Comparison of ENCODE assay signal across 17 cellular contexts in genomic region chr14:92555440-92556111, GRCh38. TPM values are rescaled to one million over a fixed set of nuclear protein-coding genes. Genes with fewer than 3 reads are reported as not detected.
A peak's percentile ranks its signal among the peaks of the same experiment; 100 is the strongest.
DNase-seq lines count a peak whose midpoint lies in the region; ATAC-seq and TF ChIP-seq lines count a peak whose summit lies in the region.
"Had no signal": no experiment of that assay in that cellular context is flagged by ENCODE, and none has a peak within 500 bp of the region (broad histone marks: within the 10 kb centered on the region; RNA-seq: fewer than 3 reads in every experiment).

No MANE protein-coding gene starts in this region.

- CTCF ChIA-PET in activated CD8-positive, alpha-beta T cell treated with anti-CD3 and anti-CD28 coated beads for 36 hours (lab: Charles Lee) = interaction anchor here (0.9 to 2.6 kb wide), 6 partner anchors 30 to 449 kb away, joined by 3 to 8 read pairs (median 4); partner anchors contain the start of gene ATXN3

- POLR2A ChIA-PET in activated CD8-positive, alpha-beta T cell treated with anti-CD3 and anti-CD28 coated beads for 36 hours (lab: Charles Lee) = interaction anchor here (0.7 to 2.1 kb wide), 10 partner anchors 10 to 103 kb away, joined by 3 to 10 read pairs (median 4); no protein-coding TSS in a partner anchor
- POLR2A ChIA-PET in naive thymus-derived CD8-positive, alpha-beta T cell (lab: Charles Lee) = interaction anchor here (0.5 to 3.8 kb wide), 15 partner anchors 9 to 434 kb away, joined by 3 to 24 read pairs (median 4); partner anchors contain the start of genes CPSF2, NDUFB1 and RIN3

- H3K27ac Mint-ChIP-seq in activated CD8-positive, alpha-beta T cell treated with anti-CD3 and anti-CD28 coated beads for 36 hours = peak overlapping the region; percentile 95
- peak overlapping the region; percentile 63 to 92 (median 84) for H3K27ac Mint-ChIP-seq in naive thymus-derived CD8-positive, alpha-beta T cell
- H3K27ac Mint-ChIP-seq: T-helper 2 cell treated with Interferon-gamma antibody and Interleukin-4, amounts not matched to agents 5 μg/mL and 100 μg/mL, for 36 hours; WTC11 had no signal

- peaks cover 56% of the 10 kb centered on the region for H3K36me3 Mint-ChIP-seq in activated CD8-positive, alpha-beta T cell treated with anti-CD3 and anti-CD28 coated beads for 36 hours (ENCODE audit: low read depth)
- peaks cover 0 to 10% (median 6%) of the 10 kb centered on the region in 3 donors for H3K36me3 Mint-ChIP-seq in naive thymus-derived CD8-positive, alpha-beta T cell
- H3K36me3 Mint-ChIP-seq: WTC11 had no signal

- DNase-seq in DMS53 (lab: John Stamatoyannopoulos, UW) (peak; percentile 69), DMS53 treated with DMSO at 0.1 percent for 48 hours (lab: John Stamatoyannopoulos, UW; ENCODE audit: unreplicated experiment) (no peak), GDM1 (lab: John Stamatoyannopoulos, UW) (peak; percentile 15), NCI-H510A (lab: John Stamatoyannopoulos, UW) (no peak)
- DNase-seq in activated CD8-positive, alpha-beta T cell treated with anti-CD3 and anti-CD28 coated beads for 36 hours = no peak
- no peak for DNase-seq in naive thymus-derived CD8-positive, alpha-beta T cell
- DNase-seq: cortex of kidney; left ventricle myocardium inferior; NCI-H146; NCI-H226; SK-N-SH; stimulated activated CD4-positive, alpha-beta T cell treated with anti-CD3 and anti-CD28 coated beads, Interleukin-4, amount 100 ng/mL, for 4 hours; uterus had no signal

- no peaks in the 10 kb centered on the region for H3K9me3 Mint-ChIP-seq in activated CD8-positive, alpha-beta T cell treated with anti-CD3 and anti-CD28 coated beads for 36 hours
- no peaks in the 10 kb centered on the region for H3K9me3 Mint-ChIP-seq in naive thymus-derived CD8-positive, alpha-beta T cell
- H3K9me3 Mint-ChIP-seq: T-helper 2 cell treated with Interferon-gamma antibody and Interleukin-4, amounts not matched to agents 5 μg/mL and 100 μg/mL, for 36 hours; WTC11 had no signal

- intact Hi-C loops in activated CD8-positive, alpha-beta T cell treated with anti-CD3 and anti-CD28 coated beads for 36 hours (cut with micrococcal nuclease) = loop anchor here (2.0 to 5.0 kb wide), 2 partner anchors 31 to 122 kb away; no protein-coding TSS in a partner anchor

- no peak for TF ChIP-seq CTCF in activated CD8-positive, alpha-beta T cell treated with anti-CD3 and anti-CD28 coated beads for 36 hours (IDR thresholded peaks at IDR 0.05)

- H3K4me1 Mint-ChIP-seq in activated CD8-positive, alpha-beta T cell treated with anti-CD3 and anti-CD28 coated beads for 36 hours (ENCODE audit: low read depth) = peaks cover 92% of the 10 kb centered on the region
- peaks cover 35 to 87% (median 83%) of the 10 kb centered on the region in 4 donors for H3K4me1 Mint-ChIP-seq in naive thymus-derived CD8-positive, alpha-beta T cell

- H3K4me3 Mint-ChIP-seq in activated CD8-positive, alpha-beta T cell treated with anti-CD3 and anti-CD28 coated beads for 36 hours = peak overlapping the region; percentile 48
- peak overlapping the region; percentile 16 to 78 (median 69) for H3K4me3 Mint-ChIP-seq in naive thymus-derived CD8-positive, alpha-beta T cell
- H3K4me3 Mint-ChIP-seq: T-helper 2 cell treated with Interferon-gamma antibody and Interleukin-4, amounts not matched to agents 5 μg/mL and 100 μg/mL, for 36 hours; WTC11 had no signal

- ATAC-seq in activated CD8-positive, alpha-beta T cell treated with anti-CD3 and anti-CD28 coated beads for 36 hours = no peak
- peak; percentile 24 to 25 for ATAC-seq in naive thymus-derived CD8-positive, alpha-beta T cell
- no peak for ATAC-seq in HG02852 (IDR thresholded peaks at IDR 0.05; ENCODE audit: unreplicated experiment)
- no peak for ATAC-seq in GM18907 (IDR thresholded peaks at IDR 0.05; ENCODE audit: unreplicated experiment)
- ATAC-seq: WTC11 had no signal

- H3K27me3 Mint-ChIP-seq in activated CD8-positive, alpha-beta T cell treated with anti-CD3 and anti-CD28 coated beads for 36 hours = no peaks in the 10 kb centered on the region
- H3K27me3 Mint-ChIP-seq in naive thymus-derived CD8-positive, alpha-beta T cell = no peaks in the 10 kb centered on the region

RNA-seq across cellular contexts. Expression of gene RIN3, which starts 42.0 kb away (rescaled TPM):
- total RNA-seq in activated CD8-positive, alpha-beta T cell treated with anti-CD3 and anti-CD28 coated beads for 36 hours = 10 to 100 TPM; 61.3 to 62.4 TPM
- total RNA-seq in naive thymus-derived CD8-positive, alpha-beta T cell = 100 to 1,000 TPM; 137 to 146 TPM
- polyA plus RNA-seq in naive thymus-derived CD8-positive, alpha-beta T cell = 10 to 100 TPM; 16.8 to 45.8 (median 30.0) TPM

Comparison
In these comparisons a context has a peak if more than half of its experiments do, and no peak if none do; other contexts are left out.
1. DNase-seq: peak in DMS53 (single experiment) and GDM1 (single experiment); none in DMS53 treated with DMSO at 0.1 percent for 48 hours (single experiment), activated CD8-positive, alpha-beta T cell treated with anti-CD3 and anti-CD28 coated beads for 36 hours (single experiment), naive thymus-derived CD8-positive, alpha-beta T cell (0 of 10) and NCI-H510A (single experiment).
2. ATAC-seq: peak in naive thymus-derived CD8-positive, alpha-beta T cell (2 of 2); none in activated CD8-positive, alpha-beta T cell treated with anti-CD3 and anti-CD28 coated beads for 36 hours (single experiment), HG02852 (single experiment) and GM18907 (single experiment).